ENCODE assay signal across 18 cellular contexts in the genomic region with DNA sequence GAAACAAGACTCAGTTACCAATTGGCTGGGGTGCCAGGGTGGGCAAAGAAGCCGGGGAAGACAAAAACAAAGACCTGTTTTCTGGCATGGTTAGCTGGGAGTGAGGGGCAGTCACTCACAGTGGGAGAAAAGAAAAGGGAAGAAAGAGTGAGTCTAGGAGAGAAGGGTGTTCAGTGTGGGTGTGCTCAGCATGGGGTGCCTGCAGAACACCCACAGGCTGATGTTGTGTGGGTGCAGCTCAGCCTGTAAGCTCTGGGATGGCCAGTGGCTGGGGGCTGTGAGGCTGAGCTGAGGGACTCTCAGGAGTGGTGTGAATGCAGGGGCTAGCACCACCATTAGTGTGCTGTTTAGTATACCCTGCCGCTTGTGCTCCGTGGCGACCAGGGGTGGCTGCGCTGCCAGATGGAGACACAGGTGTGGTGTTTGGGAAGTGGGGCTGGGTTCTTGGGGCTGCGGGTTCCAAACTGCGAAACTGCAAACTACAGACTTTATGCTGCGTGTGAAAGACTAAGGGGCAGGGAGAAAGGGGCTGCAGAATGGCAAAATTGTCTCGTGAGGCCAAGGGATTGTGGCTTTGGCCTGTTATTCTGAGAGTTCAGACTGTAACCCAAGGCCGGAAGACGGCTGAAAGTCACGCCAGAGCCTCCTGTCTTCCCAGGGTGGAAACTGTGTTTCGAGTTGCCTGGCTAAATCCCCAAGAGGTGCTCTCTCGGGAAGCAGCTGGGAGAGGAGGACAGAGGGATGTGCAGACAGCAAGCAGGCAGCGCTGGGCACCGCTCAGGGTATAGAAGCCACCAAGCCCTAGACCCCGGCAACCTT.
"Had no signal": no experiment of that assay in that cellular context is flagged by ENCODE, and none has a peak within 500 bp of the region (broad histone marks: within the 10 kb centered on the region; RNA-seq: fewer than 3 reads in every experiment).

No MANE protein-coding gene starts in this region.

- H3K27ac ChIP-seq: esophagus squamous epithelium, gastroesophageal sphincter, hepatocyte, left ventricle myocardium inferior, lower lobe of right lung, ovary, right atrium auricular region, sigmoid colon, skin epidermis had no signal

- H3K4me3 Mint-ChIP-seq: central memory CD8-positive, alpha-beta T cell; dendritic cell treated with granulocyte-macrophage colony-stimulating factor and Interleukin-4, amounts not matched to agents 40 ng/mL and 50 ng/mL, for 4 days; effector memory CD8-positive, alpha-beta T cell; memory B cell; stimulated activated naive B cell treated with anti-CD40 and anti-IgM and Interleukin-4, amounts not matched to agents 10 μg/mL and 1 μg/mL and 100 μg/mL, for 72 hours had no signal

- H3K36me3 ChIP-seq: esophagus squamous epithelium, gastroesophageal sphincter, left ventricle myocardium inferior, lower lobe of right lung, ovary, right atrium auricular region, sigmoid colon had no signal

- DNase-seq: effector memory CD8-positive, alpha-beta T cell; esophagus squamous epithelium; left ventricle myocardium inferior; lower lobe of right lung; naive B cell; ovary; sigmoid colon; stimulated activated CD4-positive, alpha-beta T cell treated with anti-CD3 and anti-CD28 coated beads, Interleukin-2, amount 100 ng/mL, for 24 hours; stimulated activated CD4-positive, alpha-beta T cell treated with anti-CD3 and anti-CD28 coated beads, Interleukin-4, amount 100 ng/mL, for 4 hours; stimulated activated naive B cell treated with anti-CD40 and anti-IgM and Interleukin-4, amounts not matched to agents 10 μg/mL and 1 μg/mL and 100 μg/mL, for 72 hours; trophoblast cell had no signal

- H3K36me3 Mint-ChIP-seq: memory B cell; naive B cell; stimulated activated naive B cell treated with anti-CD40 and anti-IgM and Interleukin-4, amounts not matched to agents 10 μg/mL and 1 μg/mL and 100 μg/mL, for 72 hours had no signal

- H3K27ac Mint-ChIP-seq: dendritic cell treated with granulocyte-macrophage colony-stimulating factor and Interleukin-4, amounts not matched to agents 40 ng/mL and 50 ng/mL, for 4 days; memory B cell; stimulated activated naive B cell treated with anti-CD40 and anti-IgM and Interleukin-4, amounts not matched to agents 10 μg/mL and 1 μg/mL and 100 μg/mL, for 72 hours had no signal

- H3K27me3 ChIP-seq: esophagus squamous epithelium, gastroesophageal sphincter, hepatocyte, ovary, right atrium auricular region had no signal

- H3K4me2 ChIP-seq: hepatocyte had no signal

- H3K9me3 ChIP-seq: esophagus squamous epithelium, gastroesophageal sphincter, left ventricle myocardium inferior, lower lobe of right lung, ovary, right atrium auricular region, sigmoid colon had no signal

- H3K9me3 Mint-ChIP-seq: central memory CD8-positive, alpha-beta T cell; dendritic cell treated with granulocyte-macrophage colony-stimulating factor and Interleukin-4, amounts not matched to agents 40 ng/mL and 50 ng/mL, for 4 days; effector memory CD8-positive, alpha-beta T cell; naive B cell had no signal

- H3K4me3 ChIP-seq: esophagus squamous epithelium, gastroesophageal sphincter, hepatocyte, left ventricle myocardium inferior, lower lobe of right lung, ovary, right atrium auricular region, sigmoid colon, skin epidermis had no signal

- ATAC-seq: effector memory CD8-positive, alpha-beta T cell; gastroesophageal sphincter had no signal

- H3K79me2 ChIP-seq: hepatocyte had no signal

- H3K4me1 Mint-ChIP-seq: central memory CD8-positive, alpha-beta T cell; naive B cell; stimulated activated naive B cell treated with anti-CD40 and anti-IgM and Interleukin-4, amounts not matched to agents 10 μg/mL and 1 μg/mL and 100 μg/mL, for 72 hours had no signal

- H3K4me1 ChIP-seq: esophagus squamous epithelium, lower lobe of right lung had no signal

- H2AFZ ChIP-seq: hepatocyte had no signal
